28 cellular contexts compared by ENCODE assay signal in the genomic region with DNA sequence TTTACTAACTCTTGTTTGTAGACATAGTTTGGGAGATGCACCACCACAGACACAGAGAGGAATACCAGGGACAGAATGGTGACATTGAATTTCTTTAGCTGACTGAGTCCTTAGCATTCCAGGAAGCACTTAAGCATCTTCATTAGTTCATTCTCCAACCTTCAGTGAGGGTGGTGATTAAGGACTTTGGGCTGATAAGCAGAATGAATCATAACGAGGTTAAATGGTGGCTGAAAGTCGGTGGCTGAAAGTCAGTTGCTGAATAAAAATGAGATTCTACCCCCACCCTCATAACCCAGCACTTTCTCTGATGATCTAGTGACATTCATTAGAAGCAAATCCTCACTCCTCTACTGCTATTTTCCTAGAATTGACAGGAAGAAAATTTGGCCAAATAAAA. TPM values are rescaled to one million over a fixed set of nuclear protein-coding genes. Genes with fewer than 3 reads are reported as not detected.
"Had no signal": no experiment of that assay in that cellular context is flagged by ENCODE, and none has a peak within 500 bp of the region (broad histone marks: within the 10 kb centered on the region; RNA-seq: fewer than 3 reads in every experiment).

No MANE protein-coding gene starts in this region.

- H3K36me3 Mint-ChIP-seq: naive thymus-derived CD8-positive, alpha-beta T cell had no signal

- H3K36me3 ChIP-seq: esophagus muscularis mucosa, gastrocnemius medialis, heart right ventricle, spleen, tibial artery, upper lobe of left lung, uterus had no signal

- H3K9me3 Mint-ChIP-seq: neural crest cell had no signal

- H3K4me3 ChIP-seq: dorsolateral prefrontal cortex, esophagus muscularis mucosa, gastrocnemius medialis, heart right ventricle, mucosa of descending colon, spleen, tibial artery, upper lobe of left lung, uterus had no signal

- FAIRE-seq: endometrium, islet of Langerhans had no signal

- H3K9me3 ChIP-seq: esophagus muscularis mucosa, gastrocnemius medialis, heart right ventricle, mucosa of descending colon, spleen, tibial artery, upper lobe of left lung, uterus had no signal

- ATAC-seq: gastrocnemius medialis; heart right ventricle; left lobe of liver; mucosa of descending colon; naive thymus-derived CD8-positive, alpha-beta T cell; sciatic nerve had no signal

- DNase-seq: cortex of kidney; dorsolateral prefrontal cortex; effector CD8-positive, alpha-beta T cell; gastrocnemius medialis; heart right ventricle; hypothalamus; kidney glomerular epithelial cell; mammary epithelial cell; mucosa of descending colon; naive thymus-derived CD8-positive, alpha-beta T cell; posterior cingulate gyrus; spleen; stimulated activated CD4-positive, alpha-beta T cell treated with anti-CD3 and anti-CD28 coated beads, Interleukin-15, amount 100 ng/mL, for 24 hours; stimulated activated CD4-positive, alpha-beta T cell treated with anti-CD3 and anti-CD28 coated beads, Interleukin-2, amount 100 ng/mL, for 24 hours; stimulated activated CD4-positive, alpha-beta T cell treated with anti-CD3 and anti-CD28 coated beads, Interleukin-4, amount 100 ng/mL, for 4 hours; stimulated activated naive CD4-positive, alpha-beta T cell; tibial artery; upper lobe of left lung; uterus had no signal

- H3K4me1 Mint-ChIP-seq: naive thymus-derived CD8-positive, alpha-beta T cell had no signal

- H3K4me3 Mint-ChIP-seq: naive thymus-derived CD8-positive, alpha-beta T cell; neural crest cell had no signal

- H3K4me1 ChIP-seq: esophagus muscularis mucosa, gastrocnemius medialis, heart right ventricle, spleen, tibial artery, upper lobe of left lung, uterus had no signal

- H3K27ac ChIP-seq: dorsolateral prefrontal cortex, esophagus muscularis mucosa, gastrocnemius medialis, heart right ventricle, spleen, tibial artery, upper lobe of left lung, uterus had no signal

- H3K27me3 ChIP-seq: upper lobe of left lung had no signal

RNA-seq across cellular contexts. Expression of a gene that starts 10.6 kb away (rescaled TPM):
- total RNA-seq: fibroblast of villous mesenchyme; heart right ventricle; left lobe of liver; naive thymus-derived CD8-positive, alpha-beta T cell; osteocyte; pulmonary artery endothelial cell; spleen; upper lobe of left lung had no signal
- polyA plus RNA-seq: heart right ventricle; mammary epithelial cell; naive thymus-derived CD8-positive, alpha-beta T cell; spleen had no signal
